Comparison of ENCODE assay signal across 8 cellular contexts in genomic region chr4:102431608-102431961, GRCh38.
A peak's percentile ranks its signal among the peaks of the same experiment; 100 is the strongest.
DNase-seq lines count a peak whose midpoint lies in the region; ATAC-seq and TF ChIP-seq lines count a peak whose summit lies in the region.

No MANE protein-coding gene starts in this region.

- no peaks in the 10 kb centered on the region for H3F3A ChIP-seq in GM23338 (replicated peaks; ENCODE audit: low read depth)

- peaks cover 4% of the 10 kb centered on the region; the same call in 1 of the 3 replicates for H3K9me3 Mint-ChIP-seq in GM23338

- H3K36me3 ChIP-seq in GM23338 (ENCODE audit: insufficient read depth) (no peaks in the 10 kb centered on the region), SK-N-MC (ENCODE audit: insufficient read depth, low read length) (no peaks in the 10 kb centered on the region), skeletal muscle satellite cell (ENCODE audit: insufficient read depth, low read length) (no peaks in the 10 kb centered on the region)

- no peak for DNase-seq in GM23338 (ENCODE audit: low spot score)
- DNase-seq in SK-N-MC (ENCODE audit: low read depth, low spot score) = no peak
- DNase-seq in foreskin fibroblast = no peak
- DNase-seq in occipital lobe (lab: John Stamatoyannopoulos, UW) = no peak
- DNase-seq in activated gamma-delta T cell (lab: John Stamatoyannopoulos, UW) = no peak
- DNase-seq in NCI-H1417 treated with DMSO at 0.1 percent for 48 hours (lab: John Stamatoyannopoulos, UW) = no peak

- no peaks in the 10 kb centered on the region; the same call in 2 of the 3 replicates for H3K36me3 Mint-ChIP-seq in GM23338 (ENCODE audit: low read depth)

- H3K27me3 ChIP-seq in GM23338 (ENCODE audit: insufficient read depth) (no peaks in the 10 kb centered on the region), skeletal muscle satellite cell (ENCODE audit: control insufficient read depth, insufficient read depth, low read length) (no peaks in the 10 kb centered on the region)

- no peak for ATAC-seq in GM23338
- no peak for ATAC-seq in GM21447 (IDR thresholded peaks at IDR 0.05; ENCODE audit: unreplicated experiment)

- H3K4me1 Mint-ChIP-seq in GM23338 = peaks cover 10% of the 10 kb centered on the region

- H3K4me3 Mint-ChIP-seq in GM23338 = peak overlapping the region; percentile 78; the same call in 2 of the 3 replicates

- H3K79me2 ChIP-seq in GM23338 (replicated peaks; ENCODE audit: insufficient read depth) = no peaks in the 10 kb centered on the region

- H3K9ac ChIP-seq in SK-N-MC (ENCODE audit: insufficient read length) = peak overlapping the region; percentile 18
- peak overlapping the region; percentile 79 for H3K9ac ChIP-seq in skeletal muscle satellite cell (ENCODE audit: low read depth, low read length)

- TF ChIP-seq CTCF in GM23338 (conservative IDR thresholded peaks at IDR 0.05; ENCODE audit: low read depth in 2 of 2) = no peak
- no peak for TF ChIP-seq CTCF in foreskin fibroblast (IDR thresholded peaks at IDR 0.05; ENCODE audit: low read depth, low read length)

- H3K9me2 ChIP-seq in GM23338 (ENCODE audit: insufficient read depth) = no peaks in the 10 kb centered on the region

- H3K4me2 ChIP-seq in GM23338 (no peak overlapping the region), skeletal muscle satellite cell (ENCODE audit: low read length) (peak overlapping the region; percentile 78)

- H3K4me1 ChIP-seq in GM23338 (ENCODE audit: insufficient read depth) (no peaks in the 10 kb centered on the region), skeletal muscle satellite cell (ENCODE audit: control insufficient read depth, insufficient read depth, low read length) (peaks cover 13% of the 10 kb centered on the region)

- no peak overlapping the region for H2AFZ ChIP-seq in GM23338

- no peak overlapping the region for H3K27ac ChIP-seq in GM23338 (ENCODE audit: low read depth)
- no peak overlapping the region for H3K27ac ChIP-seq in SK-N-MC

- no peak overlapping the region for H3K27ac Mint-ChIP-seq in GM23338

- H4K20me1 ChIP-seq in GM23338 (replicated peaks; ENCODE audit: insufficient read depth) = no peaks in the 10 kb centered on the region

- H3K9me3 ChIP-seq in SK-N-MC (ENCODE audit: low read depth, low read length) = peaks cover 5% of the 10 kb centered on the region
- H3K9me3 ChIP-seq in skeletal muscle satellite cell (replicated peaks; ENCODE audit: low read length) = no peaks in the 10 kb centered on the region

- H3K4me3 ChIP-seq in GM23338 (no peak overlapping the region), SK-N-MC (peak overlapping the region; percentile 86), foreskin fibroblast (ENCODE audit: low read depth in 1 of 2, low read length in 2 of 2) (peak overlapping the region; percentile 58 to 63), skeletal muscle satellite cell (ENCODE audit: low read length) (no peak overlapping the region)

- no peaks in the 10 kb centered on the region for H3K27me3 Mint-ChIP-seq in GM23338 (ENCODE audit: insufficient read depth, low read depth, poor library complexity)

TF ChIP-seq in GM23338, 12 proteins besides CTCF, POLR2A, EP300 and RAD21 (continues in another document):
- TF ChIP-seq POLR2AphosphoS5 (IDR thresholded peaks at IDR 0.05; ENCODE audit: low read depth) (no peak), CREB1 (CRISPR knock-in tag; IDR thresholded peaks at IDR 0.05; ENCODE audit: low read depth) (no peak), NANOG (IDR thresholded peaks at IDR 0.05; ENCODE audit: borderline replicate concordance) (no peak), ZNF114 (CRISPR knock-in tag; IDR thresholded peaks at IDR 0.05) (no peak), ZNF331 (CRISPR knock-in tag; IDR thresholded peaks at IDR 0.05; ENCODE audit: low read depth) (no peak), JUNB (IDR thresholded peaks at IDR 0.05; ENCODE audit: unreplicated experiment) (no peak), STAT1 (IDR thresholded peaks at IDR 0.05; ENCODE audit: unreplicated experiment) (no peak)
- TF ChIP-seq, protein P1, sequence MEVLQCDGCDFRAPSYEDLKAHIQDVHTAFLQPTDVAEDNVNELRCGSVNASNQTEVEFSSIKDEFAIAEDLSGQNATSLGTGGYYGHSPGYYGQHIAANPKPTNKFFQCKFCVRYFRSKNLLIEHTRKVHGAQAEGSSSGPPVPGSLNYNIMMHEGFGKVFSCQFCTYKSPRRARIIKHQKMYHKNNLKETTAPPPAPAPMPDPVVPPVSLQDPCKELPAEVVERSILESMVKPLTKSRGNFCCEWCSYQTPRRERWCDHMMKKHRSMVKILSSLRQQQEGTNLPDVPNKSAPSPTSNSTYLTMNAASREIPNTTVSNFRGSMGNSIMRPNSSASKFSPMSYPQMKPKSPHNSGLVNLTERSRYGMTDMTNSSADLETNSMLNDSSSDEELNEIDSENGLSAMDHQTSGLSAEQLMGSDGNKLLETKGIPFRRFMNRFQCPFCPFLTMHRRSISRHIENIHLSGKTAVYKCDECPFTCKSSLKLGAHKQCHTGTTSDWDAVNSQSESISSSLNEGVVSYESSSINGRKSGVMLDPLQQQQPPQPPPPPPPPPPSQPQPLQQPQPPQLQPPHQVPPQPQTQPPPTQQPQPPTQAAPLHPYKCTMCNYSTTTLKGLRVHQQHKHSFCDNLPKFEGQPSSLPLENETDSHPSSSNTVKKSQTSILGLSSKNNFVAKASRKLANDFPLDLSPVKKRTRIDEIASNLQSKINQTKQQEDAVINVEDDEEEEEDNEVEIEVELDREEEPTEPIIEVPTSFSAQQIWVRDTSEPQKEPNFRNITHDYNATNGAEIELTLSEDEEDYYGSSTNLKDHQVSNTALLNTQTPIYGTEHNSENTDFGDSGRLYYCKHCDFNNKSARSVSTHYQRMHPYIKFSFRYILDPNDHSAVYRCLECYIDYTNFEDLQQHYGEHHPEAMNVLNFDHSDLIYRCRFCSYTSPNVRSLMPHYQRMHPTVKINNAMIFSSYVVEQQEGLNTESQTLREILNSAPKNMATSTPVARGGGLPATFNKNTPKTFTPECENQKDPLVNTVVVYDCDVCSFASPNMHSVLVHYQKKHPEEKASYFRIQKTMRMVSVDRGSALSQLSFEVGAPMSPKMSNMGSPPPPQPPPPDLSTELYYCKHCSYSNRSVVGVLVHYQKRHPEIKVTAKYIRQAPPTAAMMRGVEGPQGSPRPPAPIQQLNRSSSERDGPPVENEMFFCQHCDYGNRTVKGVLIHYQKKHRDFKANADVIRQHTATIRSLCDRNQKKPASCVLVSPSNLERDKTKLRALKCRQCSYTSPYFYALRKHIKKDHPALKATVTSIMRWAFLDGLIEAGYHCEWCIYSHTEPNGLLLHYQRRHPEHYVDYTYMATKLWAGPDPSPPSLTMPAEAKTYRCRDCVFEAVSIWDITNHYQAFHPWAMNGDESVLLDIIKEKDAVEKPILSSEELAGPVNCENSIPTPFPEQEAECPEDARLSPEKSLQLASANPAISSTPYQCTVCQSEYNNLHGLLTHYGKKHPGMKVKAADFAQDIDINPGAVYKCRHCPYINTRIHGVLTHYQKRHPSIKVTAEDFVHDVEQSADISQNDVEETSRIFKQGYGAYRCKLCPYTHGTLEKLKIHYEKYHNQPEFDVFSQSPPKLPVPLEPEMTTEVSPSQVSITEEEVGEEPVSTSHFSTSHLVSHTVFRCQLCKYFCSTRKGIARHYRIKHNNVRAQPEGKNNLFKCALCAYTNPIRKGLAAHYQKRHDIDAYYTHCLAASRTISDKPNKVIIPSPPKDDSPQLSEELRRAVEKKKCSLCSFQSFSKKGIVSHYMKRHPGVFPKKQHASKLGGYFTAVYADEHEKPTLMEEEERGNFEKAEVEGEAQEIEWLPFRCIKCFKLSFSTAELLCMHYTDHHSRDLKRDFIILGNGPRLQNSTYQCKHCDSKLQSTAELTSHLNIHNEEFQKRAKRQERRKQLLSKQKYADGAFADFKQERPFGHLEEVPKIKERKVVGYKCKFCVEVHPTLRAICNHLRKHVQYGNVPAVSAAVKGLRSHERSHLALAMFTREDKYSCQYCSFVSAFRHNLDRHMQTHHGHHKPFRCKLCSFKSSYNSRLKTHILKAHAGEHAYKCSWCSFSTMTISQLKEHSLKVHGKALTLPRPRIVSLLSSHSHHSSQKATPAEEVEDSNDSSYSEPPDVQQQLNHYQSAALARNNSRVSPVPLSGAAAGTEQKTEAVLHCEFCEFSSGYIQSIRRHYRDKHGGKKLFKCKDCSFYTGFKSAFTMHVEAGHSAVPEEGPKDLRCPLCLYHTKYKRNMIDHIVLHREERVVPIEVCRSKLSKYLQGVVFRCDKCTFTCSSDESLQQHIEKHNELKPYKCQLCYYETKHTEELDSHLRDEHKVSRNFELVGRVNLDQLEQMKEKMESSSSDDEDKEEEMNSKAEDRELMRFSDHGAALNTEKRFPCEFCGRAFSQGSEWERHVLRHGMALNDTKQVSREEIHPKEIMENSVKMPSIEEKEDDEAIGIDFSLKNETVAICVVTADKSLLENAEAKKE (CRISPR knock-in tag; IDR thresholded peaks at IDR 0.05) = no peak
- TF ChIP-seq, protein P2, sequence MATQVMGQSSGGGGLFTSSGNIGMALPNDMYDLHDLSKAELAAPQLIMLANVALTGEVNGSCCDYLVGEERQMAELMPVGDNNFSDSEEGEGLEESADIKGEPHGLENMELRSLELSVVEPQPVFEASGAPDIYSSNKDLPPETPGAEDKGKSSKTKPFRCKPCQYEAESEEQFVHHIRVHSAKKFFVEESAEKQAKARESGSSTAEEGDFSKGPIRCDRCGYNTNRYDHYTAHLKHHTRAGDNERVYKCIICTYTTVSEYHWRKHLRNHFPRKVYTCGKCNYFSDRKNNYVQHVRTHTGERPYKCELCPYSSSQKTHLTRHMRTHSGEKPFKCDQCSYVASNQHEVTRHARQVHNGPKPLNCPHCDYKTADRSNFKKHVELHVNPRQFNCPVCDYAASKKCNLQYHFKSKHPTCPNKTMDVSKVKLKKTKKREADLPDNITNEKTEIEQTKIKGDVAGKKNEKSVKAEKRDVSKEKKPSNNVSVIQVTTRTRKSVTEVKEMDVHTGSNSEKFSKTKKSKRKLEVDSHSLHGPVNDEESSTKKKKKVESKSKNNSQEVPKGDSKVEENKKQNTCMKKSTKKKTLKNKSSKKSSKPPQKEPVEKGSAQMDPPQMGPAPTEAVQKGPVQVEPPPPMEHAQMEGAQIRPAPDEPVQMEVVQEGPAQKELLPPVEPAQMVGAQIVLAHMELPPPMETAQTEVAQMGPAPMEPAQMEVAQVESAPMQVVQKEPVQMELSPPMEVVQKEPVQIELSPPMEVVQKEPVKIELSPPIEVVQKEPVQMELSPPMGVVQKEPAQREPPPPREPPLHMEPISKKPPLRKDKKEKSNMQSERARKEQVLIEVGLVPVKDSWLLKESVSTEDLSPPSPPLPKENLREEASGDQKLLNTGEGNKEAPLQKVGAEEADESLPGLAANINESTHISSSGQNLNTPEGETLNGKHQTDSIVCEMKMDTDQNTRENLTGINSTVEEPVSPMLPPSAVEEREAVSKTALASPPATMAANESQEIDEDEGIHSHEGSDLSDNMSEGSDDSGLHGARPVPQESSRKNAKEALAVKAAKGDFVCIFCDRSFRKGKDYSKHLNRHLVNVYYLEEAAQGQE (IDR thresholded peaks at IDR 0.05; ENCODE audit: unreplicated experiment) = no peak

Comparison
In these comparisons a context has a peak if more than half of its experiments do, and no peak if none do; other contexts are left out.
1. H3K4me3 ChIP-seq: peak in SK-N-MC (single experiment) and foreskin fibroblast (2 of 2); none in GM23338 (single experiment) and skeletal muscle satellite cell (single experiment).